ENCODE assay signal across 19 cellular contexts in the genomic region with DNA sequence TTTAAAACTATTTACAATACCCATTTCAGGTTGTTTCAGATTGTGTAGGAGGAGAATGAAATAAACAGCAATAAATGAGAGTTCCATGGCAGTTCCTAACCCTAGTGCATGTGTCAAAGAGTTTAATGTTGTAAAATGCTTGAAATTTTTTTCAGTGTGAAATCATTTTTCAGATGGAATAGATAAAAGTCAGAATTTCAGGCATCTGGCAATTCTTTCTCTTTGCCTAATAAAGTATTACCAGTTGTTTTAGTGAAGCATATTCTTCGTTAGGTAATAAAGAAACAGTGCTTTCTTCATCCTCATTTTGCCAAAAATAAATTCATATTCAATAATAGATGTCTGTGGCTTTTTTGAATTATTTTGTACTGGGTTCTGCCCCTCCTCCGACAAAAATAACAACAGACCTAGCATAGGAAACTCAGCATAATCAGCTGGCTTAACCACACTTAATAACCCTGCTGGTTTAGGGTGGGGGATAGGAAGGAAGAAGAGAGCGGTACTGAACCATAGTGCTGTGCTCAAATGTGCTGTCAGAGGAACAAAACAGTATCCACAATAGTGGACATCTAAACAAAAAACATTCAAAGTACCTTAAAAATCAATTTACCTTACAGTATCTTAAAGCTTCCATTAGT. TPM values are rescaled to one million over a fixed set of nuclear protein-coding genes. Genes with fewer than 3 reads are reported as not detected.
DNase-seq lines count a peak whose midpoint lies in the region; ATAC-seq, FAIRE-seq and TF ChIP-seq lines count a peak whose summit lies in the region.
"Had no signal": no experiment of that assay in that cellular context is flagged by ENCODE, and none has a peak within 500 bp of the region (broad histone marks: within the 10 kb centered on the region; RNA-seq: fewer than 3 reads in every experiment).

No MANE protein-coding gene starts in this region.

- no peak overlapping the region for H3K27ac Mint-ChIP-seq in MCF 10A (ENCODE audit: low read depth, unreplicated experiment)
- H3K27ac Mint-ChIP-seq in activated CD8-positive, alpha-beta T cell treated with anti-CD3 and anti-CD28 coated beads, Interleukin-2, amount 10 ng/mL, durations not matched to agents 7 days and 5 days = no peak overlapping the region
- H3K27ac Mint-ChIP-seq: H9 had no signal

- no peak overlapping the region for H3K4me2 ChIP-seq in HepG2 (ENCODE audit: low read depth, low read length)

- H3K27me3 ChIP-seq in ascending aorta (no peaks in the 10 kb centered on the region), HepG2 (ENCODE audit: control insufficient read depth in 1 of 2, insufficient read depth in 2 of 2, low read length in 2 of 2) (no peaks in the 10 kb centered on the region)

- H2AFZ ChIP-seq in HepG2 (ENCODE audit: low read length) = no peak overlapping the region

- H3K27me3 Mint-ChIP-seq in MCF 10A (ENCODE audit: insufficient read depth, unreplicated experiment) = no peaks in the 10 kb centered on the region
- no peaks in the 10 kb centered on the region for H3K27me3 Mint-ChIP-seq in activated CD8-positive, alpha-beta T cell treated with anti-CD3 and anti-CD28 coated beads, Interleukin-2, amount 10 ng/mL, durations not matched to agents 7 days and 5 days (ENCODE audit: low read depth)

- no peaks in the 10 kb centered on the region for H4K20me1 ChIP-seq in HepG2 (ENCODE audit: insufficient read depth, low read length)

- DNase-seq in AG08395 (ENCODE audit: low spot score) (peak; percentile 2), EH (ENCODE audit: low read depth) (peak; percentile 48), ascending aorta (ENCODE audit: low spot score in 2 of 2) (no peak), iris pigment epithelial cell (ENCODE audit: low read depth) (peak; percentile 5), MCF 10A (ENCODE audit: unreplicated experiment) (no peak), T-helper 2 cell (no peak), HepG2 (ENCODE audit: low spot score) (no peak)
- DNase-seq in activated CD8-positive, alpha-beta T cell treated with anti-CD3 and anti-CD28 coated beads, Interleukin-2, amount 10 ng/mL, durations not matched to agents 7 days and 5 days = no peak
- DNase-seq: C1 segment of cervical spinal cord, DMS79 treated with DMSO at 0.1 percent for 48 hours, H9, IMR-90, Kasumi-1, NCI-H1694 treated with DMSO at 0.1 percent for 48 hours, NCI-H510A, NCI-H748 treated with DMSO at 0.1 percent for 48 hours had no signal

- no peaks in the 10 kb centered on the region for H3K9me3 Mint-ChIP-seq in MCF 10A (ENCODE audit: unreplicated experiment)
- no peaks in the 10 kb centered on the region for H3K9me3 Mint-ChIP-seq in activated CD8-positive, alpha-beta T cell treated with anti-CD3 and anti-CD28 coated beads, Interleukin-2, amount 10 ng/mL, durations not matched to agents 7 days and 5 days (ENCODE audit: insufficient read depth)
- H3K9me3 Mint-ChIP-seq: H9 had no signal

- POLR2A ChIA-PET in MCF 10A (lab: Yijun Ruan, JAX) = no interaction called here
- POLR2A ChIA-PET in activated CD8-positive, alpha-beta T cell treated with anti-CD3 and anti-CD28 coated beads, Interleukin-2, amount 10 ng/mL, durations not matched to agents 7 days and 5 days (lab: Charles Lee) = no interaction called here
- POLR2A ChIA-PET in HepG2 (lab: Yijun Ruan, JAX) = no interaction called here

- FAIRE-seq in HepG2 (lab: Jason Lieb, UNC) = no peak
- FAIRE-seq: RCC 7860 had no signal

- intact Hi-C loops in ascending aorta (cut with DNase I) = loop anchor here (5.0 to 10.0 kb wide), 3 partner anchors 34 to 236 kb away; no protein-coding TSS in a partner anchor
- intact Hi-C loops in MCF 10A (cut with micrococcal nuclease) = loop anchor here (5.0 kb wide), 1 partner anchor 234 kb away; no protein-coding TSS in a partner anchor
- intact Hi-C loops in HepG2 (cut with micrococcal nuclease; ENCODE audit: unreplicated experiment) = loop anchor here (5.0 kb wide), 2 partner anchors 174 to 394 kb away; no protein-coding TSS in a partner anchor

- H3K36me3 ChIP-seq in ascending aorta = no peaks in the 10 kb centered on the region
- peaks cover 0 to 1% of the 10 kb centered on the region in 2 experiments; a peak in 1 of 5 replicates for H3K36me3 ChIP-seq in HepG2 (replicated peaks in 1 of 2; ENCODE audit: control insufficient read depth in 1 of 2, insufficient read depth in 2 of 2, low read length in 2 of 2)

- H3K4me1 Mint-ChIP-seq in MCF 10A (ENCODE audit: insufficient read depth, unreplicated experiment) = no peaks in the 10 kb centered on the region
- peaks cover 2% of the 10 kb centered on the region for H3K4me1 Mint-ChIP-seq in activated CD8-positive, alpha-beta T cell treated with anti-CD3 and anti-CD28 coated beads, Interleukin-2, amount 10 ng/mL, durations not matched to agents 7 days and 5 days (ENCODE audit: low read depth)
- H3K4me1 Mint-ChIP-seq: H9 had no signal

- peaks cover 25% of the 10 kb centered on the region for H3K36me3 Mint-ChIP-seq in MCF 10A (ENCODE audit: insufficient read depth, unreplicated experiment)
- peaks cover 24% of the 10 kb centered on the region for H3K36me3 Mint-ChIP-seq in activated CD8-positive, alpha-beta T cell treated with anti-CD3 and anti-CD28 coated beads, Interleukin-2, amount 10 ng/mL, durations not matched to agents 7 days and 5 days (ENCODE audit: low read depth)

- no peak overlapping the region for H3K4me3 Mint-ChIP-seq in MCF 10A (ENCODE audit: unreplicated experiment)
- H3K4me3 Mint-ChIP-seq in activated CD8-positive, alpha-beta T cell treated with anti-CD3 and anti-CD28 coated beads, Interleukin-2, amount 10 ng/mL, durations not matched to agents 7 days and 5 days = no peak overlapping the region
- H3K4me3 Mint-ChIP-seq: H9 had no signal

- H3K9me3 ChIP-seq in ascending aorta = no peaks in the 10 kb centered on the region
- no peaks in the 10 kb centered on the region for H3K9me3 ChIP-seq in HepG2 (ENCODE audit: low read length)

- H3K4me1 ChIP-seq in ascending aorta (peaks cover 2 to 30% of the 10 kb centered on the region in 2 donors), HepG2 (ENCODE audit: insufficient read depth, low read length) (peaks cover 20% of the 10 kb centered on the region)

- no peak for TF ChIP-seq EP300 in HepG2 (IDR thresholded peaks at IDR 0.05; ENCODE audit: low read depth in 2 of 2, low read length in 2 of 2)
- TF ChIP-seq EP300 in HepG2 (CRISPR knock-in tag; IDR thresholded peaks at IDR 0.05; ENCODE audit: borderline replicate concordance) = no peak

- H3K4me3 ChIP-seq in ascending aorta = no peak overlapping the region
- H3K4me3 ChIP-seq in HepG2 (replicated peaks in 1 of 3; ENCODE audit: insufficient read depth in 1 of 3, low read depth in 2 of 3, low read length in 3 of 3) = no peak overlapping the region

- no peaks in the 10 kb centered on the region for H3K79me2 ChIP-seq in HepG2 (ENCODE audit: insufficient read depth, low read length)

- 97% methylated on average over 3 of the region's 3 CpGs for WGBS in HepG2 (ENCODE audit: low lambda C conversion rate)

- TF ChIP-seq POLR2A in HepG2 (IDR thresholded peaks at IDR 0.05; ENCODE audit: insufficient read depth in 1 of 2, low read depth in 2 of 2, low read length in 2 of 2) = no peak

- in situ Hi-C loops in HepG2 (cut with HindIII; ENCODE audit: extremely low pct_ligation_motif_present, low pct_unique_long_range_greater_than_20kb) = no loop called here

- H3K27ac ChIP-seq in ascending aorta = peak overlapping the region; percentile 24 to 70
- H3K27ac ChIP-seq in HepG2 (ENCODE audit: extremely low read length, insufficient read depth, low read length) = no peak overlapping the region
- H3K27ac ChIP-seq: HL-60 had no signal

- H3K9ac ChIP-seq in HepG2 (ENCODE audit: insufficient read depth, low read depth, low read length) = no peak overlapping the region

- no TSS peak for BruUV-seq in MCF 10A (replicated peaks; lab: Mats Ljungman, UMichigan)
- BruUV-seq in HepG2 (replicated peaks; lab: Mats Ljungman, UMichigan) = no TSS peak

- CTCF ChIA-PET in MCF 10A (lab: Yijun Ruan, JAX) (interaction anchor here (0.5 to 0.6 kb wide), 2 partner anchors 8 to 952 kb away, joined by 3 read pairs; no protein-coding TSS in a partner anchor), HepG2 (lab: Yijun Ruan, JAX; ENCODE audit: low intra/inter-chr PET ratio, low total read pairs) (no interaction called here)
- CTCF ChIA-PET in activated CD8-positive, alpha-beta T cell treated with anti-CD3 and anti-CD28 coated beads, Interleukin-2, amount 10 ng/mL, durations not matched to agents 7 days and 5 days (lab: Charles Lee) = no interaction called here

- no peak for TF ChIP-seq CTCF in ascending aorta (IDR thresholded peaks at IDR 0.05)
- TF ChIP-seq CTCF in MCF 10A (IDR thresholded peaks at IDR 0.05; ENCODE audit: unreplicated experiment) = no peak
- no peak for TF ChIP-seq CTCF in HepG2 (CRISPR knock-in tag; IDR thresholded peaks at IDR 0.05)

- ATAC-seq in activated CD8-positive, alpha-beta T cell treated with anti-CD3 and anti-CD28 coated beads, Interleukin-2, amount 10 ng/mL, durations not matched to agents 7 days and 5 days = no peak
- ATAC-seq in HepG2 = no peak
- ATAC-seq: Right ventricle myocardium inferior had no signal

- no peak for TF ChIP-seq RAD21 in HepG2 (CRISPR knock-in tag; IDR thresholded peaks at IDR 0.05)

RNA-seq across cellular contexts. Expression of a gene that starts 39.1 kb away (rescaled TPM):
- 13.7 TPM for total RNA-seq in ascending aorta
- total RNA-seq in MCF 10A (2022) = 28.8 and 31.7 TPM in 2 replicates
- 10 to 100 TPM; 16.5 to 17.9 TPM for total RNA-seq in activated CD8-positive, alpha-beta T cell treated with anti-CD3 and anti-CD28 coated beads, Interleukin-2, amount 10 ng/mL, durations not matched to agents 7 days and 5 days
- total RNA-seq in HepG2 (2016; rRNA removed; fragmentation: Illumina TruSeq; extraction: Trizol) = 17.5 and 17.8 TPM in 2 replicates
- total RNA-seq in HepG2 (2016; cell fraction: cytosol; rRNA removed; fragmentation: Illumina TruSeq; extraction: Trizol; ENCODE audit: low read depth) = 26.9 and 29.3 TPM in 2 replicates
- 17.5 and 18.9 TPM in 2 replicates for total RNA-seq in HepG2 (2016; cell fraction: insoluble cytoplasmic fraction; rRNA removed; fragmentation: Illumina TruSeq; extraction: Trizol)
- 12.0 and 14.7 TPM in 2 replicates for total RNA-seq in HepG2 (2016; cell fraction: membrane; rRNA removed; fragmentation: Illumina TruSeq; extraction: Trizol)
- total RNA-seq in HepG2 (2016; cell fraction: nucleus; rRNA removed; fragmentation: Illumina TruSeq; extraction: Trizol) = 27.4 and 28.9 TPM in 2 replicates
- polyA plus RNA-seq in HepG2 (2011; rRNA removed) = 6.4 and 6.7 TPM in 2 replicates
- 1.8 and 3.3 TPM in 2 replicates for polyA plus RNA-seq in HepG2 (2011; cell fraction: cytosol; rRNA removed)
- 10.4 and 15.7 TPM in 2 replicates for polyA plus RNA-seq in HepG2 (2011; cell fraction: nucleus; rRNA removed)
- polyA plus RNA-seq in HepG2 (2012) = 9.1 and 11.6 TPM in 2 replicates
- polyA plus RNA-seq in HepG2 (2016; cell fraction: cytosol; fragmentation: Illumina TruSeq; extraction: Trizol; ENCODE audit: low read depth) = 1.3 and 1.8 TPM in 2 replicates
- polyA plus RNA-seq in HepG2 (2016; cell fraction: insoluble cytoplasmic fraction; fragmentation: Illumina TruSeq; extraction: Trizol; ENCODE audit: low read depth) = 17.2 and 17.3 TPM in 2 replicates
- polyA plus RNA-seq in HepG2 (2016; cell fraction: membrane; fragmentation: Illumina TruSeq; extraction: Trizol; ENCODE audit: low read depth) = 3.7 and 5.7 TPM in 2 replicates
- polyA plus RNA-seq in HepG2 (2016; cell fraction: nucleus; fragmentation: Illumina TruSeq; extraction: Trizol; ENCODE audit: insufficient read depth, low read depth) = 35.3 and 42.3 TPM in 2 replicates
- polyA minus RNA-seq in HepG2 (2011; rRNA and poly(A)+ RNA removed; ENCODE audit: low replicate concordance) = 2.8 and 4.2 TPM in 2 replicates
- polyA minus RNA-seq in HepG2 (2011; cell fraction: cytosol; rRNA and poly(A)+ RNA removed) = 7.1 TPM in 2 replicates
- polyA minus RNA-seq in HepG2 (2011; cell fraction: nucleus; rRNA and poly(A)+ RNA removed) = 37.1 and 41.8 TPM in 2 replicates

Comparison
In these comparisons a context has a peak if more than half of its experiments do, and no peak if none do; other contexts are left out.
1. DNase-seq: peak in AG08395 (single experiment), EH (single experiment) and iris pigment epithelial cell (single experiment); none in ascending aorta (0 of 2), MCF 10A (single experiment), T-helper 2 cell (0 of 5), activated CD8-positive, alpha-beta T cell treated with anti-CD3 and anti-CD28 coated beads, Interleukin-2, amount 10 ng/mL, durations not matched to agents 7 days and 5 days (single experiment) and HepG2 (single experiment).